Comparison of ENCODE assay signal across 24 cellular contexts in the genomic region with DNA sequence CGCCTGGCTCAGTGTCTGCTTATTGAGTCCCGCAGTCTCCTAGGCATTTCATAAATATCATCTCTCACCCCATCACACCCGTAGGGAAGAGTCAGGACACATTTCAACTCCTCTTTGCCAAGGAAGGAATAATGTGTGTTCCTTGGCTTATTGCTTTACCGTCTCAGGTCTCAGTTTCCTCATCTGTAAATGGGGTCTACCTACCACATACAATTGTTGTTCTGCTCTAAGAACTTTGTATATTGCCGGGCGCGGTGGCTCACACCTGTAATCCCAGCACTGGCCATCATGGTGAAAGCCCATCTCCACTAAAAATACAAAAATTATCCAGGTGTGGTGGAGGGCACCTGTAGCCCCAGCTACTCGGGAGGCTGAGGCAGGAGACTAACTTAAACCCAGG. TPM values are rescaled to one million over a fixed set of nuclear protein-coding genes. Genes with fewer than 3 reads are reported as not detected.
"Had no signal": no experiment of that assay in that cellular context is flagged by ENCODE, and none has a peak within 500 bp of the region (broad histone marks: within the 10 kb centered on the region; RNA-seq: fewer than 3 reads in every experiment).

No MANE protein-coding gene starts in this region.

- DNase-seq: activated CD4-positive, alpha-beta T cell treated with anti-CD3 and anti-CD28 coated beads for 48 hours; activated CD4-positive, alpha-beta T cell treated with anti-CD3 and anti-CD28 coated beads, Interleukin-2, amount 50 U/mL, for 4 hours; activated CD8-positive, alpha-beta memory T cell treated with anti-CD3 and anti-CD28 coated beads, Interleukin-2, amount 50 U/mL, for 48 hours; activated CD8-positive, alpha-beta T cell treated with anti-CD3 and anti-CD28 coated beads, Interleukin-2, amount 10 ng/mL, durations not matched to agents 7 days and 5 days; activated naive CD4-positive, alpha-beta T cell treated with anti-CD3 and anti-CD28 coated beads, Interleukin-2, amount 50 U/mL, for 16 hours; activated naive CD8-positive, alpha-beta T cell treated with anti-CD3 and anti-CD28 coated beads, Interleukin-2, amount 10 ng/mL, durations not matched to agents 7 days and 5 days; activated T-cell treated with anti-CD3 and anti-CD28 coated beads, Interleukin-2, amount 50 U/mL, for 1 hour; Kasumi-1; KBM-7; NCI-H1092; NCI-H1417; NCI-H1930; NCI-H2107; NCI-H2171 treated with DMSO at 0.1 percent for 48 hours; NCI-H226; NCI-H526; SIG-M5; T-cell; T-helper 2 cell; T1000 had no signal

- H3K27me3 Mint-ChIP-seq: T-cell had no signal

- ATAC-seq: activated CD4-positive, CD25-positive, alpha-beta regulatory T cell treated with anti-CD3 and anti-CD28 coated beads, Interleukin-2, amount 50 U/mL, for 24 hours; activated CD8-positive, alpha-beta T cell treated with anti-CD3 and anti-CD28 coated beads, Interleukin-2, amount 10 ng/mL, durations not matched to agents 7 days and 5 days; T-cell had no signal

- H3K27ac Mint-ChIP-seq: activated CD8-positive, alpha-beta T cell treated with anti-CD3 and anti-CD28 coated beads, Interleukin-2, amount 10 ng/mL, durations not matched to agents 7 days and 5 days; activated naive CD8-positive, alpha-beta T cell treated with anti-CD3 and anti-CD28 coated beads, Interleukin-2, amount 10 ng/mL, durations not matched to agents 7 days and 5 days; T-cell had no signal

- H3K4me3 Mint-ChIP-seq: activated CD8-positive, alpha-beta T cell treated with anti-CD3 and anti-CD28 coated beads, Interleukin-2, amount 10 ng/mL, durations not matched to agents 7 days and 5 days; activated naive CD8-positive, alpha-beta T cell treated with anti-CD3 and anti-CD28 coated beads, Interleukin-2, amount 10 ng/mL, durations not matched to agents 7 days and 5 days; T-cell had no signal

- H3K36me3 Mint-ChIP-seq: activated naive CD8-positive, alpha-beta T cell treated with anti-CD3 and anti-CD28 coated beads, Interleukin-2, amount 10 ng/mL, durations not matched to agents 7 days and 5 days had no signal

- H3K9me3 Mint-ChIP-seq: activated naive CD8-positive, alpha-beta T cell treated with anti-CD3 and anti-CD28 coated beads, Interleukin-2, amount 10 ng/mL, durations not matched to agents 7 days and 5 days; T-cell had no signal

- H3K4me1 Mint-ChIP-seq: activated naive CD8-positive, alpha-beta T cell treated with anti-CD3 and anti-CD28 coated beads, Interleukin-2, amount 10 ng/mL, durations not matched to agents 7 days and 5 days; T-cell had no signal

RNA-seq across cellular contexts. Expression of a gene that starts 3.1 kb away (rescaled TPM):
- total RNA-seq: activated CD8-positive, alpha-beta T cell treated with anti-CD3 and anti-CD28 coated beads, Interleukin-2, amount 10 ng/mL, durations not matched to agents 7 days and 5 days; activated naive CD8-positive, alpha-beta T cell treated with anti-CD3 and anti-CD28 coated beads, Interleukin-2, amount 10 ng/mL, durations not matched to agents 7 days and 5 days; NCI-H460; OCI-LY7; RPMI7951; T-cell had no signal

RNA-seq across cellular contexts. Expression of a gene that starts 37.5 kb away (rescaled TPM):
- total RNA-seq: OCI-LY7 had no signal
